Comparison of ENCODE assay signal across 26 cellular contexts in the genomic region with DNA sequence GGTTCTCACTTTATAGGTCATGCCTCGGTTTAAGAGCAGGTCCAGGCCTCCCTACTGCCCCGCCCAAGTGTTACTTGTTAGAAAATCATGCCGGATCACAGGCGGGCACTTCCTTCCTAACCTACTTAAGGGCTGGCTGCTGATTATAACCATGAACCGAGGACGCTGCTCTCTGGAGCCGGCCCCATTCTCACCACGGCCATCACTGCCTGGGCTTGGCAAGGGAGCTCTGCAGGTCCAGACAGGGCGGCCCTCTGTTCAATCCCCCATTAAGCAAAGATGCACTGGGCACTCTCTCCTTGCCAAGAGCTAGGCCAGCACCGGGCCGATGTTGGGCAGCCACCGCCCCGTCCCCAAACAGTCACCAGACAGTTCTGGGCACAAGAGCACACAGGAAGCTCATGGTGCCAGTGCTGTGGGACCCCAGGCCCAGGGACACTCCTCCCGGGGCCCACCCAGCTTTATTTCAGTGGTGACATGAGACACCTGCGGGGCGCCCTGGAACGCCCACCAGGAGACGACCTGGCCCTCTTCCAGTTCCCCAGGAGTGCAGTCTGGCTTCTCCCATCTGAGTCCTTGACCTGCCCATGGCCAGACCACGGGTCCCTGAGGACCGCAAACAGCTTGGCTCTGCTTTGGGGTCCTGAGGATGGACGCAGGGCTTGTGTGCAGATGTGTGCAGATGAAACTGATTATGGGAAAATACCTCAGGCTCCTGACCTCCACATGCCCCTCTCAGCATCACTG. TPM values are rescaled to one million over a fixed set of nuclear protein-coding genes. Genes with fewer than 3 reads are reported as not detected.
A peak's percentile ranks its signal among the peaks of the same experiment; 100 is the strongest.
DNase-seq lines count a peak whose midpoint lies in the region; ATAC-seq and TF ChIP-seq lines count a peak whose summit lies in the region.
"Had no signal": no experiment of that assay in that cellular context is flagged by ENCODE, and none has a peak within 500 bp of the region (broad histone marks: within the 10 kb centered on the region; RNA-seq: fewer than 3 reads in every experiment).

No MANE protein-coding gene starts in this region.

- H3K27me3 ChIP-seq in H9 (ENCODE audit: insufficient read depth, low read length) (no peaks in the 10 kb centered on the region), left ventricle myocardium inferior (ENCODE audit: low read depth) (no peaks in the 10 kb centered on the region), psoas muscle (ENCODE audit: insufficient read depth in 3 of 3, low read length in 2 of 3) (no peaks in the 10 kb centered on the region)
- H3K27me3 ChIP-seq: BE2C, ovary had no signal

- H3K36me3 Mint-ChIP-seq in H9 (ENCODE audit: insufficient read depth in 1 of 3, low read depth in 3 of 3) = no peaks in the 10 kb centered on the region; a peak in 1 of 7 replicates
- H3K36me3 Mint-ChIP-seq: natural killer cell; stimulated activated effector memory CD8-positive, alpha-beta T cell treated with anti-CD3 and anti-CD28 coated beads, Interleukin-12 subunit alpha, Interleukin-12 subunit beta, amount 100 ng/mL, for 72 hours; WTC11 had no signal

- peak overlapping the region in 2 of 3 experiments; percentile 14 to 55; a peak in 2 of 7 replicates for H3K27ac Mint-ChIP-seq in H9
- H3K27ac Mint-ChIP-seq: HFFc6, natural killer cell, WTC11 had no signal

- H2BK15ac ChIP-seq in H9 (ENCODE audit: low read depth, low read length) = no peak overlapping the region

- H2BK12ac ChIP-seq in H9 (ENCODE audit: insufficient read length, low read depth, low read length) = no peak overlapping the region

- H4K5ac ChIP-seq in H9 (ENCODE audit: insufficient read length, low read depth, low read length) = no peak overlapping the region

- H3K4me3 Mint-ChIP-seq in H9 = no peak overlapping the region
- H3K4me3 Mint-ChIP-seq: HFFc6; natural killer cell; stimulated activated effector memory CD8-positive, alpha-beta T cell treated with anti-CD3 and anti-CD28 coated beads, Interleukin-12 subunit alpha, Interleukin-12 subunit beta, amount 100 ng/mL, for 72 hours; WTC11 had no signal

- no peak overlapping the region for H2BK20ac ChIP-seq in H9 (ENCODE audit: low read depth, low read length, poor library complexity, severe bottlenecking)

- H3K23me2 ChIP-seq in H9 (ENCODE audit: insufficient read length, low read depth, low read length, poor library complexity, severe bottlenecking) = no peaks in the 10 kb centered on the region

- DNase-seq in H9 = no peak
- peak; percentile 15 for DNase-seq in cerebellar cortex (ENCODE audit: low spot score)
- DNase-seq in left ventricle myocardium inferior = no peak
- peak; percentile 17 to 64 for DNase-seq in psoas muscle
- no peak for DNase-seq in caudate nucleus (lab: John Stamatoyannopoulos, UW)
- DNase-seq in iPS-NIHi11 (ENCODE audit: low spot score) = no peak
- DNase-seq in NCI-H1930 (lab: John Stamatoyannopoulos, UW) = no peak
- DNase-seq in NCI-H128 (lab: John Stamatoyannopoulos, UW; ENCODE audit: unreplicated experiment) = no peak
- DNase-seq: ACHN; activated CD4-positive, alpha-beta T cell treated with anti-CD3 and anti-CD28 coated beads, Interleukin-2, amount 50 U/mL, for 1 hour; activated naive CD4-positive, alpha-beta T cell; activated T-cell treated with anti-CD3 and anti-CD28 coated beads, Interleukin-2, amount 50 U/mL, for 48 hours; BE2C; foreskin fibroblast; GM23248; HFFc6; natural killer cell; NCI-H187; ovary; stimulated activated CD4-positive, alpha-beta T cell treated with anti-CD3 and anti-CD28 coated beads, Interleukin-12 subunit alpha, Interleukin-12 subunit beta, amount 100 ng/mL, for 4 hours; stimulated activated CD4-positive, alpha-beta T cell treated with anti-CD3 and anti-CD28 coated beads, Interleukin-4, amount 100 ng/mL, for 24 hours had no signal

- no peak overlapping the region for H3K4me2 ChIP-seq in H9 (ENCODE audit: insufficient read depth, insufficient read length, low read length)

- H3K14ac ChIP-seq in H9 (ENCODE audit: insufficient read depth, low read length) = no peak overlapping the region

- WGBS in H9 (ENCODE audit: extremely low coverage, insufficient read length, low lambda C conversion rate) = no CpG with 5 or more reads among the region's 21 CpGs
- WGBS in psoas muscle, 3 donors = 34 to 50% (median 43%) methylated on average over 21 of the region's 21 CpGs

- no peak overlapping the region for H3K9ac ChIP-seq in H9 (ENCODE audit: extremely low read depth, insufficient read length, low read length)
- H3K9ac ChIP-seq: GM23248 had no signal

- no peaks in the 10 kb centered on the region for H3K79me1 ChIP-seq in H9 (ENCODE audit: insufficient read depth, low read depth, low read length, poor library complexity, severe bottlenecking)

- no peaks in the 10 kb centered on the region; the same call in 1 of the 2 replicates for H3K4me1 ChIP-seq in H9 (ENCODE audit: insufficient read depth, low read length)
- H3K4me1 ChIP-seq in left ventricle myocardium inferior = peaks cover 53% of the 10 kb centered on the region
- peaks cover 83% of the 10 kb centered on the region for H3K4me1 ChIP-seq in psoas muscle
- H3K4me1 ChIP-seq: left lung had no signal

- H3K4me3 ChIP-seq in left ventricle myocardium inferior = no peak overlapping the region
- H3K4me3 ChIP-seq in psoas muscle = peak overlapping the region; percentile 39
- H3K4me3 ChIP-seq: GM23248, left lung, ovary, suprapubic skin had no signal

- no peak overlapping the region for H4K91ac ChIP-seq in H9 (ENCODE audit: insufficient read length, low read depth, low read length)

- intact Hi-C loops in left ventricle myocardium inferior (cut with micrococcal nuclease) = no loop called here
- intact Hi-C loops in psoas muscle (cut with DNase I) = loop anchor here in 1 of 2 donors (5.0 kb wide), 1 partner anchor 43 kb away; a partner anchor contains a TSS

- TF ChIP-seq CTCF in H9 (conservative IDR thresholded peaks at IDR 0.05) (no peak), left ventricle myocardium inferior (IDR thresholded peaks at IDR 0.05; ENCODE audit: borderline replicate concordance) (no peak), psoas muscle (IDR thresholded peaks at IDR 0.05) (no peak)

- no peak overlapping the region for H2AFZ ChIP-seq in H9 (ENCODE audit: low read length)
- H2AFZ ChIP-seq: GM23248 had no signal

- H3K9me3 ChIP-seq in H9 (ENCODE audit: control insufficient read depth, low read depth, low read length) = no peaks in the 10 kb centered on the region
- no peaks in the 10 kb centered on the region for H3K9me3 ChIP-seq in left ventricle myocardium inferior (replicated peaks)
- no peaks in the 10 kb centered on the region for H3K9me3 ChIP-seq in psoas muscle
- H3K9me3 ChIP-seq: BE2C, left lung, ovary, suprapubic skin had no signal

- no peak overlapping the region for H3K56ac ChIP-seq in H9 (ENCODE audit: insufficient read length, low read depth, low read length)

- peak overlapping the region; percentile 1 for H3K18ac ChIP-seq in H9 (ENCODE audit: insufficient read length, low read depth, low read length)

- peak in 2 of 4 donors; percentile 4 to 7 for ATAC-seq in psoas muscle
- ATAC-seq: left lung; natural killer cell; Panc1; stimulated activated effector memory CD8-positive, alpha-beta T cell treated with anti-CD3 and anti-CD28 coated beads, Interleukin-12 subunit alpha, Interleukin-12 subunit beta, amount 100 ng/mL, for 72 hours; WTC11 had no signal

- H2BK120ac ChIP-seq in H9 (ENCODE audit: low read depth, low read length, poor library complexity, severe bottlenecking) = no peak overlapping the region

- H2AK5ac ChIP-seq in H9 (ENCODE audit: insufficient read length, low read length) = no peak overlapping the region

- H3K27ac ChIP-seq in H9 (ENCODE audit: insufficient read length, low read depth, low read length) (no peak overlapping the region), left ventricle myocardium inferior (replicated peaks) (peak overlapping the region; percentile 84), psoas muscle (peak overlapping the region; percentile 98), caudate nucleus (ENCODE audit: low read depth, low read length) (no peak overlapping the region)
- H3K27ac ChIP-seq: GM23248, left lung, ovary had no signal

- no peaks in the 10 kb centered on the region for H3K36me3 ChIP-seq in left ventricle myocardium inferior
- H3K36me3 ChIP-seq in psoas muscle (ENCODE audit: insufficient read depth in 1 of 2, low read depth in 1 of 2) = peaks cover 0 to 35% of the 10 kb centered on the region in 2 donors
- H3K36me3 ChIP-seq: BE2C, left lung, ovary, suprapubic skin had no signal

- H3K4me1 Mint-ChIP-seq in H9 = peaks cover 27 to 37% of the 10 kb centered on the region in 2 experiments

- H3K27me3 Mint-ChIP-seq in H9 (ENCODE audit: low read depth) = no peaks in the 10 kb centered on the region; the same call in 1 of the 2 replicates

- H3K79me2 ChIP-seq in H9 (ENCODE audit: insufficient read depth, low read length) = no peaks in the 10 kb centered on the region

- H3T11ph ChIP-seq in H9 (ENCODE audit: low read length) = no peak overlapping the region

- H3K9me3 Mint-ChIP-seq in H9 = peaks cover 0 to 5% of the 10 kb centered on the region in 2 experiments; a peak in 3 of 5 replicates
- H3K9me3 Mint-ChIP-seq: HFFc6; natural killer cell; stimulated activated effector memory CD8-positive, alpha-beta T cell treated with anti-CD3 and anti-CD28 coated beads, Interleukin-12 subunit alpha, Interleukin-12 subunit beta, amount 100 ng/mL, for 72 hours had no signal

- H4K8ac ChIP-seq in H9 (replicated peaks; ENCODE audit: insufficient read length, low read depth, low read length) = no peak overlapping the region

- no peak overlapping the region for H3K4ac ChIP-seq in H9 (ENCODE audit: low read depth, low read length)

- no peaks in the 10 kb centered on the region for H4K20me1 ChIP-seq in H9 (ENCODE audit: control insufficient read depth, insufficient read depth, insufficient read length)

- no peak overlapping the region for H3K23ac ChIP-seq in H9 (ENCODE audit: insufficient read length, low read depth, low read length)

- no peak overlapping the region for H2BK5ac ChIP-seq in H9 (ENCODE audit: insufficient read length, low read length)

RNA-seq across cellular contexts. Expression of a gene that starts 44.0 kb away (rescaled TPM):
- total RNA-seq in H9 (2021) (0.90 and 1.0 TPM in 2 replicates), left ventricle myocardium inferior (43.5 TPM), psoas muscle (100 to 1,000 TPM; 127 to 956 (median 461) TPM)
- 100 to 1,000 TPM in 2 of 3 donors, 10 to 100 TPM in 1; 82.2 to 295 (median 123) TPM for polyA plus RNA-seq in psoas muscle
- total RNA-seq: GM23248 had no signal
- polyA plus RNA-seq: GM23248 had no signal

Comparison
In these comparisons a context has a peak if more than half of its experiments do, and no peak if none do; other contexts are left out.
1. DNase-seq: peak in cerebellar cortex (single experiment) and psoas muscle (2 of 2); none in H9 (single experiment), left ventricle myocardium inferior (single experiment), caudate nucleus (0 of 61), iPS-NIHi11 (single experiment), NCI-H1930 (0 of 2) and NCI-H128 (single experiment).
2. H3K27ac ChIP-seq: peak in left ventricle myocardium inferior (single experiment) and psoas muscle (single experiment); none in H9 (single experiment) and caudate nucleus (single experiment).
3. RNA of a gene that starts 44.0 kb away (total RNA-seq): 127 to 956 TPM in psoas muscle and 43.5 TPM in left ventricle myocardium inferior (single experiment); 0.90 to 1.0 TPM in H9; every median in the first group is over 10 times any median in the second.